ENCODE assay signal across 8 cellular contexts in the genomic region with DNA sequence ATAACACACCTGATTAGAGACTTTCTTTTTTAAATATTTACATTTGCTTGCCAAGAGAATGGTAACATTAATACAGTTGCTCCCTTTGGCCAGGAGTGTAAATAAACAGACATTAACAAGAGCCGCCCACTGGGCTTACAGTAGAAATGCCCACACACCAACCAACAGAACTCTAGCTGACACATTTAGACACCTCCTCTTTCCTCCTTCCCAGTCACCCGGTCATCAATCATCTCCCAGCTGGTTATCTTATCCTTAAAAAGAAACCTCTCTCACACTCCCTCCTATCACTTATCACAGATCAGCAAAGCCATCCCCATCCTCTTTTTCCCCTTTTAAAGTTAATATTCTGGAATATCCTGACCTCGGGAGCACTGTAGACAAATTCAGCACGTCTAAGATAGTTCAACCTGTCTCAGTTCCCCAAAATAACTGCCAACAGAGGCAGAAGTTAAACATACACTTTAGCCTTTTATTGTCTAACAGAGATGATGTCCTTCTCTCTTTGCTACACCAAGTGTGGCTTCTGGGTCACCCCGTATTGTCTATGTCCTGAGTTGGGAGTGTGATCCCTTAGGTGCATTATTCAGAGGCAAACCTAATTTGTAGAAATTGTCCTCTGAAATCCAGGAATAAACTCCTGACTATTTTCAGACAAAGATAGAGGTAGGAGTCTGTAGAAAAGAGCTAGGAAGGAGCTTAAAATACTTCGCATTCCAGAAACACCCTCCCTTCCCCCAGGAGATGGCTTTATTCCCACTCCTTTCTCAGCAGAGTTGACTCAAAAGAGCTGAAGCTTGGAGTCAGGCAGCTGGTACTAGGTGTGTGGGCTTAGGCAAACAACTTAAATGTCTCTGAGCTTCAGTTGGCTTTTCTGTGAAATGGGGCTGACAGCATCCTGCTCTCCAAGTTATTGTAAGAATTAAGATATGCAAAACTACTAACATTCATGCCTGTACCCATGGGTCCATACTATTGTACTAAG. TPM values are rescaled to one million over a fixed set of nuclear protein-coding genes. Genes with fewer than 3 reads are reported as not detected.
DNase-seq lines count a peak whose midpoint lies in the region; ATAC-seq, FAIRE-seq and TF ChIP-seq lines count a peak whose summit lies in the region.

No MANE protein-coding gene starts in this region.

- H3K9ac ChIP-seq in H1 (replicated peaks in 1 of 4; ENCODE audit: extremely low read depth in 1 of 4, low read depth in 3 of 4, low read length in 3 of 4): peak overlapping the region in 2 of 4 experiments; percentile 15 to 68; a peak in 3 of 7 replicates

- H3K79me1 ChIP-seq in H1 (ENCODE audit: low read depth, low read length): no peaks in the 10 kb centered on the region

- H3K4me3 Mint-ChIP-seq in T-cell: no peak overlapping the region

- H3K9me3 Mint-ChIP-seq in T-cell: no peaks in the 10 kb centered on the region

- no peak overlapping the region for H2BK15ac ChIP-seq in H1 (ENCODE audit: low read length)

- TF ChIP-seq POLR2A in H1 (IDR thresholded peaks at IDR 0.05; ENCODE audit: control extremely low read depth in 1 of 2, low read depth in 2 of 2, low read length in 2 of 2): peak; percentile 30 to 41; a peak in 2 of 3 replicates

- FAIRE-seq in H1 (lab: Jason Lieb, UNC): peak; percentile 90

- TF ChIP-seq EP300 in H1 (IDR thresholded peaks at IDR 0.05; ENCODE audit: borderline replicate concordance in 1 of 2, low read depth in 2 of 2, low read length in 2 of 2): 0 out of 3 replicates have a peak, but pooled peaks of 1 of the 2 experiments have one; percentile 27

- H3K27me3 ChIP-seq in H1 (replicated peaks in 1 of 4; ENCODE audit: control insufficient read depth in 3 of 4, extremely low read depth in 1 of 4, insufficient read depth in 3 of 4, low read length in 3 of 4) (no peaks in the 10 kb centered on the region), neutrophil (peaks cover 56% of the 10 kb centered on the region)

- H3K27ac ChIP-seq in H1 (ENCODE audit: low read depth, low read length) (peak overlapping the region; percentile 77), neutrophil (peak overlapping the region; percentile 24)

- no peak overlapping the region for H3K4ac ChIP-seq in H1 (replicated peaks; ENCODE audit: insufficient read length, low read depth, low read length)

- peak; percentile 100 for DNase-seq in NCI-H510A treated with DMSO at 0.1 percent for 48 hours (lab: John Stamatoyannopoulos, UW)
- DNase-seq in H1 (ENCODE audit: low read depth in 1 of 2, low spot score in 2 of 2): no peak
- no peak for DNase-seq in cortex of kidney (lab: John Stamatoyannopoulos, UW)
- no peak for DNase-seq in T-cell

- H4K5ac ChIP-seq in H1 (ENCODE audit: insufficient read length, low read depth, low read length): peak overlapping the region; percentile 74

- H3K36me3 ChIP-seq in H1 (ENCODE audit: control insufficient read depth in 2 of 4, insufficient read depth in 4 of 4, low read length in 3 of 4) (peaks cover 0 to 9% (median 0%) of the 10 kb centered on the region in 4 experiments; a peak in 1 of 8 replicates), neutrophil (no peaks in the 10 kb centered on the region)

- peak overlapping the region; percentile 29; the same call in 1 of the 2 replicates for H2AK5ac ChIP-seq in H1 (ENCODE audit: low read depth, low read length)

- peak overlapping the region; percentile 49; the same call in 1 of the 2 replicates for H2BK5ac ChIP-seq in H1 (ENCODE audit: low read depth, low read length)

- no peak overlapping the region for H4K8ac ChIP-seq in H1 (ENCODE audit: extremely low read depth, insufficient read depth, low read length)

- H3K14ac ChIP-seq in H1 (ENCODE audit: insufficient read length): no peak overlapping the region

- H4K91ac ChIP-seq in H1 (replicated peaks; ENCODE audit: insufficient read length, low read length): no peak overlapping the region

- H3K4me3 ChIP-seq in H1 (ENCODE audit: extremely low read depth in 1 of 4, insufficient read depth in 2 of 4, low read depth in 3 of 4, low read length in 4 of 4) (peak overlapping the region; percentile 2 to 41 (median 6); a peak in 5 of 8 replicates), neutrophil (ENCODE audit: low read depth in 1 of 2, low read length in 1 of 2) (no peak overlapping the region)

- H3K23me2 ChIP-seq in H1 (ENCODE audit: low read depth, low read length): no peaks in the 10 kb centered on the region

- no peak overlapping the region for H3K56ac ChIP-seq in H1 (replicated peaks; ENCODE audit: insufficient read length, low read depth, low read length)

- H2BK120ac ChIP-seq in H1 (replicated peaks; ENCODE audit: low read depth, low read length): no peak overlapping the region

- no peaks in the 10 kb centered on the region for H3K4me1 Mint-ChIP-seq in T-cell

- H3K79me2 ChIP-seq in H1 (ENCODE audit: control insufficient read depth in 1 of 2, insufficient read depth in 2 of 2, low read length in 2 of 2): 0 out of 4 replicates have a peak, but pooled peaks cover 0 to 4% of the 10 kb centered on the region in 2 experiments

- TF ChIP-seq CTCF in H1 (IDR thresholded peaks at IDR 0.05; ENCODE audit: control extremely low read depth in 1 of 3, insufficient read depth in 1 of 3, low read depth in 1 of 3, low read length in 3 of 3) (no peak), neutrophil (IDR thresholded peaks at IDR 0.05) (no peak)

- peak; percentile 8 to 17; a peak in 2 of 4 replicates for TF ChIP-seq RAD21 in H1 (IDR thresholded peaks at IDR 0.05 in 1 of 2, conservative IDR thresholded peaks at IDR 0.05 in 1 of 2; ENCODE audit: low read depth in 2 of 2, low read length in 2 of 2)

- peaks cover 19 to 44% (median 28%) of the 10 kb centered on the region in 4 experiments for H3K4me1 ChIP-seq in H1 (replicated peaks in 1 of 4; ENCODE audit: control insufficient read depth in 3 of 4, insufficient read depth in 4 of 4, low read length in 3 of 4)
- peaks cover 50 to 62% of the 10 kb centered on the region in 2 experiments for H3K4me1 ChIP-seq in neutrophil (ENCODE audit: control insufficient read depth in 1 of 2, insufficient read depth in 1 of 2, low read depth in 1 of 2, low read length in 1 of 2)

- H2BK20ac ChIP-seq in H1 (ENCODE audit: low read length): 0 out of 2 replicates have a peak overlapping the region, but pooled peaks have one; percentile 77

- H2AFZ ChIP-seq in H1 (ENCODE audit: low read length): no peak overlapping the region

- no peaks in the 10 kb centered on the region for H3K36me3 Mint-ChIP-seq in T-cell

- ATAC-seq in GM18511 (IDR thresholded peaks at IDR 0.05; ENCODE audit: unreplicated experiment) (peak; percentile 60), GM21619 (IDR thresholded peaks at IDR 0.05; ENCODE audit: unreplicated experiment) (no peak), GM21447 (IDR thresholded peaks at IDR 0.05; ENCODE audit: unreplicated experiment) (no peak), T-cell (replicated peaks in 1 of 4) (no peak)

- peak overlapping the region; percentile 67 to 81 for H3K4me2 ChIP-seq in H1 (ENCODE audit: insufficient read depth in 1 of 2, low read depth in 2 of 2, low read length in 2 of 2)

- H3K27ac Mint-ChIP-seq in T-cell: no peak overlapping the region

- CTCF ChIA-PET in H1 (lab: Charles Lee; ENCODE audit: partially characterized antibody): interaction anchor here (0.7 to 17.0 kb wide), 7 partner anchors 8 to 146 kb away, joined by 3 to 184 read pairs (median 5); a partner anchor contains a TSS
- CTCF ChIA-PET in T-cell (lab: Charles Lee): interaction anchor here (0.5 to 1.0 kb wide), 3 partner anchors 9 to 95 kb away, joined by 3 read pairs; a partner anchor contains a TSS

- H3K23ac ChIP-seq in H1 (ENCODE audit: insufficient read length): no peak overlapping the region

- H3K9me3 ChIP-seq in H1 (ENCODE audit: insufficient read depth in 2 of 2, low read depth in 1 of 2, low read length in 1 of 2) (no peaks in the 10 kb centered on the region), neutrophil (no peaks in the 10 kb centered on the region)

- POLR2A ChIA-PET in H1 (lab: Charles Lee; ENCODE audit: partially characterized antibody): interaction anchor here (0.7 to 2.6 kb wide), 10 partner anchors 9 to 147 kb away, joined by 3 to 25 read pairs (median 6); a partner anchor contains a TSS
- POLR2A ChIA-PET in T-cell (lab: Charles Lee): no interaction called here

- H4K20me1 ChIP-seq in H1 (replicated peaks in 1 of 2; ENCODE audit: control insufficient read depth in 1 of 2, insufficient read depth in 2 of 2, low read length in 2 of 2): no peaks in the 10 kb centered on the region

- peaks cover 26 to 40% of the 10 kb centered on the region in 2 donors for H3K27me3 Mint-ChIP-seq in T-cell

- peak overlapping the region; percentile 60; the same call in 1 of the 2 replicates for H2BK12ac ChIP-seq in H1 (ENCODE audit: low read depth, low read length)

- 22% methylated on average over 6 of the region's 6 CpGs; no CpG with 5 or more reads in 1 of the 2 experiments for WGBS in H1 (ENCODE audit: extremely low coverage in 1 of 2, insufficient coverage in 1 of 2, insufficient read length in 1 of 2, insufficient replicate concordance in 2 of 2, low coverage in 1 of 2, low lambda C conversion rate in 2 of 2, missing lambda C conversion rate in 1 of 2), 2 experiments

- H3K18ac ChIP-seq in H1 (ENCODE audit: extremely low read depth, low read length): peak overlapping the region; percentile 64; the same call in 1 of the 2 replicates

TF ChIP-seq in H1, 55 proteins besides CTCF, POLR2A, EP300 and RAD21 (continues in another document):
- TF ChIP-seq TAF1 (IDR thresholded peaks at IDR 0.05; ENCODE audit: low read depth, low read length): 0 out of 2 replicates have a peak, but pooled peaks have one; percentile 43

RNA-seq across cellular contexts. Expression of a gene that starts 8.8 kb away (rescaled TPM):
- 28.8 and 29.9 TPM in 2 replicates for total RNA-seq in H1 (2021; fragmentation: NEBNext Ultra II Directional; extraction: Animal tissue kit (Norgen Biotek cat#: 25700))
- polyA plus RNA-seq in H1 (2011; rRNA removed): 20.3 and 30.3 TPM in 2 replicates
- 31.1 TPM for polyA plus RNA-seq in H1 (2011; cell fraction: cytosol; rRNA removed)
- 25.5 TPM for polyA plus RNA-seq in H1 (2011; cell fraction: nucleus; rRNA removed)
- polyA plus RNA-seq in H1 (2012, experiment 1 of 2): 19.1 to 20.7 TPM (median 20.2 TPM) in 4 replicates
- 25.3 TPM for polyA plus RNA-seq in H1 (2012, experiment 2 of 2)
- polyA plus RNA-seq in H1 (2013, experiment 1 of 2): 18.5 TPM
- 18.8 TPM for polyA plus RNA-seq in H1 (2013, experiment 2 of 2)
- polyA minus RNA-seq in H1 (2011; rRNA and poly(A)+ RNA removed): 20.0 and 29.7 TPM in 2 replicates
- 19.9 TPM for polyA minus RNA-seq in H1 (2011; cell fraction: cytosol; rRNA and poly(A)+ RNA removed)
- 35.5 TPM for polyA minus RNA-seq in H1 (2011; cell fraction: nucleus; rRNA and poly(A)+ RNA removed)
- total RNA-seq in T-cell: under 1 TPM; 0.13 to 0.38 (median 0.22) TPM

RNA-seq across cellular contexts. Expression of a gene that starts 9.6 kb away (rescaled TPM):
- total RNA-seq in H1 (2021; fragmentation: NEBNext Ultra II Directional; extraction: Animal tissue kit (Norgen Biotek cat#: 25700)): 30.3 and 32.3 TPM in 2 replicates
- 9.1 and 11.1 TPM in 2 replicates for polyA plus RNA-seq in H1 (2011; rRNA removed)
- polyA plus RNA-seq in H1 (2011; cell fraction: cytosol; rRNA removed): 22.2 TPM
- polyA plus RNA-seq in H1 (2011; cell fraction: nucleus; rRNA removed): 23.2 TPM
- polyA plus RNA-seq in H1 (2012, experiment 1 of 2): 22.2 to 27.8 TPM (median 23.6 TPM) in 4 replicates
- polyA plus RNA-seq in H1 (2012, experiment 2 of 2): 2.6 TPM
- 25.3 TPM for polyA plus RNA-seq in H1 (2013, experiment 1 of 2)
- 24.9 TPM for polyA plus RNA-seq in H1 (2013, experiment 2 of 2)
- polyA minus RNA-seq in H1 (2011; rRNA and poly(A)+ RNA removed): 19.7 and 28.6 TPM in 2 replicates
- polyA minus RNA-seq in H1 (2011; cell fraction: cytosol; rRNA and poly(A)+ RNA removed): 17.6 TPM
- 39.2 TPM for polyA minus RNA-seq in H1 (2011; cell fraction: nucleus; rRNA and poly(A)+ RNA removed)
- 10 to 100 TPM; 12.2 to 17.4 (median 16.0) TPM for total RNA-seq in T-cell

Comparison
In these comparisons a context has a peak if more than half of its experiments do, and no peak if none do; other contexts are left out.
1. H3K4me3 ChIP-seq: peak in H1 (4 of 4); none in neutrophil (0 of 2).
2. RNA of a gene that starts 8.8 kb away (total RNA-seq): 28.8 to 29.9 TPM in H1; 0.13 to 0.38 TPM in T-cell; every median in the first group is over 10 times any median in the second.